Comparison of ENCODE assay signal across 16 cellular contexts in the genomic region with DNA sequence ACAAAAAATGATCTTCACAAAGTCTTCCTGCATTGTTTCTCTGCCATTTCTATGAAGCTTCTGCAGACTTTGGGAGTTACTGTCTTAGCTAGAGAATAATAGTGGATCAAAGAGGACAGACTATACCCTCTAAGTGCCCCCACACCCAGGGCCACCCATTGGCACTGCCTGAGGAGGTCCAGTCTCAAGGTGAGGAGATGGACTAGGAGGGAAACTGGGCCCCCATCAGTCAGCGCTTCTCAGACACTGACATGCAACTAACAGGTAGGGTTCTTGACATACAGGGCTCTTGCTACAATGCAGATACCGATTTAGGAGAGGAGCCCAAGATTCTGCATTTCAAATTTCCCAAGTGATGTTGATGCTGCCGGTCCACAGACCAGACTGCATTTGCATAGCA.
"Had no signal": no experiment of that assay in that cellular context is flagged by ENCODE, and none has a peak within 500 bp of the region (broad histone marks: within the 10 kb centered on the region; RNA-seq: fewer than 3 reads in every experiment).

No MANE protein-coding gene starts in this region.

- H2AFZ ChIP-seq: neural progenitor cell had no signal

- H3K4me1 ChIP-seq: breast epithelium, neural progenitor cell had no signal

- H3K27ac Mint-ChIP-seq: endodermal cell; neural progenitor cell; stimulated activated naive CD8-positive, alpha-beta T cell treated with anti-CD3 and anti-CD28 coated beads, Interleukin-15, Interleukin-2, amounts not matched to agents 100 ng/mL and 50 ng/mL, for 24 hours; type B pancreatic cell had no signal

- H3K9ac ChIP-seq: neural progenitor cell had no signal

- H3K4me3 ChIP-seq: breast epithelium, heart left ventricle, neural progenitor cell, SK-N-MC had no signal

- H3K4me3 Mint-ChIP-seq: activated CD4-positive, alpha-beta T cell treated with anti-CD3 and anti-CD28 coated beads, Interleukin-2, amount 10 ng/mL, durations not matched to agents 7 days and 5 days; endodermal cell; immature natural killer cell; neural progenitor cell; stimulated activated naive CD8-positive, alpha-beta T cell treated with anti-CD3 and anti-CD28 coated beads, Interleukin-15, Interleukin-2, amounts not matched to agents 100 ng/mL and 50 ng/mL, for 24 hours; T-cell; type B pancreatic cell had no signal

- H3K27ac ChIP-seq: breast epithelium, heart left ventricle, neural progenitor cell, SK-N-MC had no signal

- ATAC-seq: T-cell had no signal

- H3K4me2 ChIP-seq: neural progenitor cell had no signal

- H3K27me3 Mint-ChIP-seq: activated CD4-positive, alpha-beta T cell treated with anti-CD3 and anti-CD28 coated beads, Interleukin-2, amount 10 ng/mL, durations not matched to agents 7 days and 5 days; stimulated activated naive CD8-positive, alpha-beta T cell treated with anti-CD3 and anti-CD28 coated beads, Interleukin-15, Interleukin-2, amounts not matched to agents 100 ng/mL and 50 ng/mL, for 24 hours; T-cell; type B pancreatic cell had no signal

- H3K27me3 ChIP-seq: breast epithelium, heart left ventricle, neural progenitor cell had no signal

- H3K9me3 ChIP-seq: breast epithelium, heart left ventricle had no signal

- H3K9me3 Mint-ChIP-seq: activated CD4-positive, alpha-beta T cell treated with anti-CD3 and anti-CD28 coated beads, Interleukin-2, amount 10 ng/mL, durations not matched to agents 7 days and 5 days; endodermal cell; immature natural killer cell; neural progenitor cell; stimulated activated naive CD8-positive, alpha-beta T cell treated with anti-CD3 and anti-CD28 coated beads, Interleukin-15, Interleukin-2, amounts not matched to agents 100 ng/mL and 50 ng/mL, for 24 hours; T-cell; type B pancreatic cell had no signal

- DNase-seq: activated CD4-positive, alpha-beta T cell treated with anti-CD3 and anti-CD28 coated beads, Interleukin-2, amount 10 ng/mL, durations not matched to agents 7 days and 5 days; activated CD4-positive, CD25-positive, alpha-beta regulatory T cell; activated gamma-delta T cell treated with Interleukin-2 at 50 U/mL for 16 hours; activated T-cell treated with anti-CD3 and anti-CD28 coated beads, Interleukin-2, amount 50 U/mL, for 1 hour; aorta; endodermal cell; heart left ventricle; immature natural killer cell; mesendoderm; stimulated activated CD4-positive, alpha-beta T cell treated with anti-CD3 and anti-CD28 coated beads, Interleukin-2, amount 100 ng/mL, for 48 hours; T-cell had no signal

- H3K36me3 ChIP-seq: breast epithelium, neural progenitor cell had no signal

- H3K4me1 Mint-ChIP-seq: neural progenitor cell had no signal
